14 cellular contexts compared by ENCODE assay signal in the genomic region with DNA sequence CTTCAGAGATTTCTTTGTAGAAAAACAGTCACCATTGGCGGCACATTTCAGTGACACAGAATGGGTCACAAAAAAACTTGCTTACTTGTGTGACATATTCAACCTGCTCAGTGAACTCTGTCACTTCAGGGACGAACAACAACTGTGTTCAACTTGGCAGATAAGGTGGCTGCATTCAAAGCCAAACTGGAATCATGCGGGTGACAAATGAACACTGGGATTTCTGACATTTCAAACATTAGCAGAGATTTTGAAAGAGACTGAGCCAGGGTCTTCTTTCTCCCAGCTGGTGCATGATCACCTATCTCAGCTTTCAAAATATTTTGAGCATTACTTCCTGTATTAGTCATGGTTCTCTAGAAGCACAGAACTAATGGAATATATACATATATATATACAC. TPM values are rescaled to one million over a fixed set of nuclear protein-coding genes. Genes with fewer than 3 reads are reported as not detected.
A peak's percentile ranks its signal among the peaks of the same experiment; 100 is the strongest.
DNase-seq lines count a peak whose midpoint lies in the region; ATAC-seq and TF ChIP-seq lines count a peak whose summit lies in the region.
"Had no signal": no experiment of that assay in that cellular context is flagged by ENCODE, and none has a peak within 500 bp of the region (broad histone marks: within the 10 kb centered on the region; RNA-seq: fewer than 3 reads in every experiment).

No MANE protein-coding gene starts in this region.

- H3K4me1 Mint-ChIP-seq in neural crest cell: peaks cover 37% of the 10 kb centered on the region

- no peak overlapping the region for H3K27ac Mint-ChIP-seq in neural crest cell (ENCODE audit: unreplicated experiment)

- no peak for TF ChIP-seq CTCF in SU-DHL-6 (IDR thresholded peaks at IDR 0.05; ENCODE audit: insufficient read depth, low read length, poor library complexity, severe bottlenecking)
- TF ChIP-seq CTCF in neural crest cell (conservative IDR thresholded peaks at IDR 0.05): no peak

- H2AFZ ChIP-seq in SU-DHL-6 (ENCODE audit: low read depth, low read length, severe bottlenecking): peak overlapping the region; percentile 21
- H2AFZ ChIP-seq: GM23248 had no signal

- ATAC-seq in stimulated activated naive CD8-positive, alpha-beta T cell treated with anti-CD3 and anti-CD28 coated beads, Interleukin-15, Interleukin-2, amounts not matched to agents 100 U/mL and 50 U/mL, for 24 hours: no peak

- no peaks in the 10 kb centered on the region; the same call in 1 of the 2 replicates for H3K36me3 ChIP-seq in SU-DHL-6 (ENCODE audit: low read length)
- H3K36me3 ChIP-seq: BE2C, HAP-1 had no signal

- no peak overlapping the region for H3K9ac ChIP-seq in SU-DHL-6 (ENCODE audit: low read length)
- H3K9ac ChIP-seq: GM23248 had no signal

- no peaks in the 10 kb centered on the region for H3K9me3 ChIP-seq in SU-DHL-6 (ENCODE audit: insufficient read depth, low read length)
- H3K9me3 ChIP-seq: BE2C, HAP-1 had no signal

- no peaks in the 10 kb centered on the region for H3F3A ChIP-seq in SU-DHL-6 (ENCODE audit: insufficient read depth)

- no peaks in the 10 kb centered on the region for H3K27me3 ChIP-seq in SU-DHL-6 (ENCODE audit: low read length)
- H3K27me3 ChIP-seq: BE2C had no signal

- H3K4me3 ChIP-seq in SU-DHL-6 (ENCODE audit: insufficient read depth, low read length, poor library complexity, severe bottlenecking): no peak overlapping the region
- H3K4me3 ChIP-seq: GM12878, GM23248, HAP-1 had no signal

- H3K9me3 Mint-ChIP-seq in neural crest cell: no peaks in the 10 kb centered on the region

- no peaks in the 10 kb centered on the region for H3K9me2 ChIP-seq in SU-DHL-6 (replicated peaks; ENCODE audit: insufficient read depth, low read length)

- no peak overlapping the region for H3K27ac ChIP-seq in SU-DHL-6 (ENCODE audit: low read depth, low read length)
- H3K27ac ChIP-seq: GM23248 had no signal

- peaks cover 5% of the 10 kb centered on the region for H3K27me3 Mint-ChIP-seq in neural crest cell (ENCODE audit: low read depth)

- peaks cover 7% of the 10 kb centered on the region for H3K36me3 Mint-ChIP-seq in neural crest cell (ENCODE audit: low read depth)

- DNase-seq in ELR (ENCODE audit: low read depth): peak; percentile 49
- no peak for DNase-seq in neural crest cell (ENCODE audit: low read depth, low spot score)
- no peak for DNase-seq in stimulated activated naive CD8-positive, alpha-beta T cell treated with anti-CD3 and anti-CD28 coated beads, Interleukin-15, Interleukin-2, amounts not matched to agents 100 U/mL and 50 U/mL, for 24 hours
- DNase-seq in AG20443 (ENCODE audit: low spot score): no peak
- DNase-seq in HUDEP-2 (lab: John Stamatoyannopoulos, UW; ENCODE audit: unreplicated experiment in 76 of 76): no peak
- DNase-seq: BE2C; C1 segment of cervical spinal cord; Calu3; CD4-positive, CD25-positive, alpha-beta regulatory T cell; DMS79 treated with DMSO at 0.1 percent for 48 hours; GM23248 had no signal

- peak overlapping the region; percentile 83 for H3K4me3 Mint-ChIP-seq in neural crest cell

- peaks cover 17% of the 10 kb centered on the region for H4K20me1 ChIP-seq in SU-DHL-6 (ENCODE audit: low read depth, low read length)

- H3K4me2 ChIP-seq in SU-DHL-6 (ENCODE audit: low read depth, low read length, poor library complexity, severe bottlenecking): no peak overlapping the region

- H3K79me2 ChIP-seq in SU-DHL-6 (ENCODE audit: insufficient read depth, low read length): peaks cover 13% of the 10 kb centered on the region

RNA-seq across cellular contexts. Expression of a gene that starts 1.9 kb away (rescaled TPM):
- total RNA-seq in neural crest cell: 212 and 223 TPM in 2 replicates
